In the genomic region with DNA sequence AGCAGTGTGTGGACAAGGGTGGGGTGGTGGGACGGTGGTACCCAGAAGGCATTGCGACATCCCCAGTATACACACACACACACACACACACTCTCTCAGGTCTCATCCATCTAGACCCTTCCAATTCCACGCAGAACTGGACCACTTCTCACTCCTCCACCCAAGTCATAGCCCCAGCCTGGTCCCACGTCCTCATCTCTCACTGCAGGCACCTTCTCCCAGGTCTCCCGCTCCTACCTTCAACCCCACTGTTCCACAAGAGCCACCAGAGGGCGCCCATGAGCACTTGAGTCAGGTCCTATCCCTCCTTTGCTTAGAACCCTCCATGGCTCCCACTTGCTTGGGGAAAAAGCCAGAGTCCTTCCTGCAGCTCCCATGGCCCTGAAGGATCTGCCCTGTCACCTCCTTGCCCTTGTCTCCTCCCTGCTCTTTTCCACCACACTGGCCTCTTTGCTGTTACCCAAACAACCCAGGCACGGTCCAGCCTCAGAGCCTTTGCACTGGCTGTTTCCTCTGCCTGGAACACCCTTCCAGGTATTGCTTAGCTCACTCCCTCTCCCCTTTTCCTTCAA, we compare ENCODE assay signal across 8 cellular contexts.
DNase-seq lines count a peak whose midpoint lies in the region; ATAC-seq and TF ChIP-seq lines count a peak whose summit lies in the region.

No MANE protein-coding gene starts in this region.

- no peaks in the 10 kb centered on the region for H3K79me2 ChIP-seq in OCI-LY1 (ENCODE audit: insufficient read depth, low read length)

- no peak overlapping the region for H3K4me2 ChIP-seq in OCI-LY1 (ENCODE audit: low read length)

- H3K36me3 ChIP-seq in OCI-LY1 (ENCODE audit: insufficient read depth, low read length), result no peaks in the 10 kb centered on the region
- H3K36me3 ChIP-seq in vagina, result no peaks in the 10 kb centered on the region

- H2AFZ ChIP-seq in OCI-LY1 (ENCODE audit: low read length), result no peak overlapping the region

- no peaks in the 10 kb centered on the region for H4K20me1 ChIP-seq in OCI-LY1 (ENCODE audit: insufficient read depth, low read length)

- H3K4me3 Mint-ChIP-seq in progenitor cell of endocrine pancreas (ENCODE audit: low read depth), result no peak overlapping the region

- H3K4me1 ChIP-seq in OCI-LY1 (ENCODE audit: insufficient read depth, low read length, severe bottlenecking) (peaks cover 9% of the 10 kb centered on the region), vagina (peaks cover 5% of the 10 kb centered on the region)

- H3K27ac Mint-ChIP-seq in progenitor cell of endocrine pancreas, result no peak overlapping the region

- no peaks in the 10 kb centered on the region for H3K27me3 Mint-ChIP-seq in progenitor cell of endocrine pancreas

- TF ChIP-seq CTCF in OCI-LY1 (IDR thresholded peaks at IDR 0.05; ENCODE audit: low read length), result peak; percentile 69
- TF ChIP-seq CTCF in progenitor cell of endocrine pancreas (IDR thresholded peaks at IDR 0.05; ENCODE audit: unreplicated experiment), result peak; percentile 58
- peak in 2 of 3 experiments; percentile 28 to 38 for TF ChIP-seq CTCF in vagina (IDR thresholded peaks at IDR 0.05)

- DNase-seq in SHP77 (lab: John Stamatoyannopoulos, UW), result peak; percentile 43 to 59
- DNase-seq in SHP77 treated with DMSO at 0.1 percent for 48 hours (lab: John Stamatoyannopoulos, UW), result no peak
- DNase-seq in activated T-cell treated with anti-CD3 and anti-CD28 coated beads for 1 hour (ENCODE audit: low read depth), result peak; percentile 81
- DNase-seq in fibroblast of the conjunctiva (ENCODE audit: low read depth), result peak; percentile 20
- no peak for DNase-seq in progenitor cell of endocrine pancreas (ENCODE audit: low spot score, unreplicated experiment)
- no peak for DNase-seq in vagina (ENCODE audit: extremely low spot score in 2 of 2)

- no peaks in the 10 kb centered on the region for H3K9me2 ChIP-seq in OCI-LY1 (ENCODE audit: low read depth, low read length)

- ATAC-seq in GM19324 (IDR thresholded peaks at IDR 0.05; ENCODE audit: low FRiP score, unreplicated experiment), result no peak

- H3K4me1 Mint-ChIP-seq in progenitor cell of endocrine pancreas (ENCODE audit: low read depth), result peaks cover 5% of the 10 kb centered on the region

- H3K27me3 ChIP-seq in OCI-LY1 (ENCODE audit: insufficient read depth, low read length) (peaks cover 13% of the 10 kb centered on the region), vagina (no peaks in the 10 kb centered on the region)

- H3K9me3 Mint-ChIP-seq in progenitor cell of endocrine pancreas (ENCODE audit: low read depth), result no peaks in the 10 kb centered on the region

- H3F3A ChIP-seq in OCI-LY1 (ENCODE audit: insufficient read depth, low read length), result no peaks in the 10 kb centered on the region

- H3K4me3 ChIP-seq in OCI-LY1 (ENCODE audit: low read depth, low read length, poor library complexity, severe bottlenecking), result no peak overlapping the region
- no peak overlapping the region for H3K4me3 ChIP-seq in vagina

- H3K27ac ChIP-seq in OCI-LY1 (ENCODE audit: low read depth, low read length, poor library complexity, severe bottlenecking), result no peak overlapping the region
- H3K27ac ChIP-seq in vagina, result no peak overlapping the region

- intact Hi-C loops in vagina (cut with DNase I), result no loop called here

- H3K9me3 ChIP-seq in OCI-LY1 (ENCODE audit: low read length) (no peaks in the 10 kb centered on the region), vagina (no peaks in the 10 kb centered on the region)

- no peaks in the 10 kb centered on the region for H3K36me3 Mint-ChIP-seq in progenitor cell of endocrine pancreas (ENCODE audit: insufficient read depth)

- no peak for TF ChIP-seq POLR2A in vagina (IDR thresholded peaks at IDR 0.05)

- no peak overlapping the region for H3K9ac ChIP-seq in OCI-LY1 (ENCODE audit: low read length)

Comparison
In these comparisons a context has a peak if more than half of its experiments do, and no peak if none do; other contexts are left out.
1. DNase-seq: peak in SHP77 (2 of 2), activated T-cell treated with anti-CD3 and anti-CD28 coated beads for 1 hour (single experiment) and fibroblast of the conjunctiva (single experiment); none in SHP77 treated with DMSO at 0.1 percent for 48 hours (single experiment), progenitor cell of endocrine pancreas (single experiment) and vagina (0 of 2).
2. Peak in every context shown above with its lines, with median percentiles within 50 percentile points of each other: CTCF ChIP-seq.